In genomic region chr14:33578461-33579216, GRCh38 we compare ENCODE assay signal across 24 cellular contexts.
DNase-seq lines count a peak whose midpoint lies in the region; ATAC-seq and TF ChIP-seq lines count a peak whose summit lies in the region.
"Had no signal": no experiment of that assay in that cellular context is flagged by ENCODE, and none has a peak within 500 bp of the region (broad histone marks: within the 10 kb centered on the region; RNA-seq: fewer than 3 reads in every experiment).

No MANE protein-coding gene starts in this region.

- CTCF ChIA-PET in activated CD8-positive, alpha-beta T cell treated with anti-CD3 and anti-CD28 coated beads, Interleukin-2, amount 10 ng/mL, durations not matched to agents 7 days and 5 days (lab: Charles Lee), result no interaction called here

- H3K4me1 ChIP-seq in smooth muscle cell (ENCODE audit: low read depth), result no peaks in the 10 kb centered on the region
- H3K4me1 ChIP-seq: BE2C; BLaER1 treated with 17β-estradiol and CSF1 and Interleukin-3, amounts not matched to agents 10 nM and 100 nM had no signal

- no peaks in the 10 kb centered on the region for H3F3A ChIP-seq in smooth muscle cell (ENCODE audit: low read depth)

- TF ChIP-seq CTCF in epithelial cell of esophagus (IDR thresholded peaks at IDR 0.05; ENCODE audit: insufficient read depth, low read depth, low read length, missing control alignments) (no peak), smooth muscle cell (IDR thresholded peaks at IDR 0.05; ENCODE audit: borderline replicate concordance, insufficient read depth, poor library complexity, severe bottlenecking) (no peak)

- no peak overlapping the region for H2AFZ ChIP-seq in smooth muscle cell (ENCODE audit: low read depth)
- H2AFZ ChIP-seq: GM23338 had no signal

- H3K9me3 Mint-ChIP-seq in activated CD8-positive, alpha-beta T cell treated with anti-CD3 and anti-CD28 coated beads, Interleukin-2, amount 10 ng/mL, durations not matched to agents 7 days and 5 days (ENCODE audit: insufficient read depth), result no peaks in the 10 kb centered on the region
- H3K9me3 Mint-ChIP-seq: CD4-positive, alpha-beta T cell; GM23338; H9 had no signal

- peak; percentile 35 for DNase-seq in DMS53 (lab: John Stamatoyannopoulos, UW)
- no peak for DNase-seq in DMS53 treated with DMSO at 0.1 percent for 48 hours (lab: John Stamatoyannopoulos, UW; ENCODE audit: unreplicated experiment)
- DNase-seq in epithelial cell of esophagus (ENCODE audit: low read depth), result peak; percentile 75
- peak; percentile 15 for DNase-seq in kidney tubule cell (ENCODE audit: low spot score)
- DNase-seq in activated CD8-positive, alpha-beta T cell treated with anti-CD3 and anti-CD28 coated beads, Interleukin-2, amount 10 ng/mL, durations not matched to agents 7 days and 5 days, result no peak
- DNase-seq in smooth muscle cell (lab: John Stamatoyannopoulos, UW; ENCODE audit: unreplicated experiment), result no peak
- no peak for DNase-seq in activated naive CD4-positive, alpha-beta T cell treated with anti-CD3 and anti-CD28 coated beads, Interleukin-2, amount 50 U/mL, for 16 hours
- DNase-seq in SK-N-DZ (ENCODE audit: low spot score), result no peak
- DNase-seq: ACHN; AML-193; BE2C; Calu3; CD4-positive, alpha-beta T cell; COR-L47; DMS79; EL; GDM1; H9 had no signal

- no peak overlapping the region for H3K27ac Mint-ChIP-seq in activated CD8-positive, alpha-beta T cell treated with anti-CD3 and anti-CD28 coated beads, Interleukin-2, amount 10 ng/mL, durations not matched to agents 7 days and 5 days
- H3K27ac Mint-ChIP-seq: CD14-positive monocyte; CD4-positive, alpha-beta T cell; GM23338; H9 had no signal

- POLR2A ChIA-PET in activated CD8-positive, alpha-beta T cell treated with anti-CD3 and anti-CD28 coated beads, Interleukin-2, amount 10 ng/mL, durations not matched to agents 7 days and 5 days (lab: Charles Lee), result no interaction called here

- H3K9ac ChIP-seq in smooth muscle cell (ENCODE audit: low read depth), result no peak overlapping the region
- H3K9ac ChIP-seq: BLaER1 treated with 17β-estradiol and CSF1 and Interleukin-3, amounts not matched to agents 10 nM and 100 nM had no signal

- no peaks in the 10 kb centered on the region for H3K9me3 ChIP-seq in smooth muscle cell (replicated peaks; ENCODE audit: low read depth)
- H3K9me3 ChIP-seq: BE2C; BLaER1 treated with 17β-estradiol and CSF1 and Interleukin-3, amounts not matched to agents 10 nM and 100 nM had no signal

- H4K20me1 ChIP-seq in smooth muscle cell (ENCODE audit: low read depth), result no peaks in the 10 kb centered on the region
- H4K20me1 ChIP-seq: BLaER1 treated with 17β-estradiol and CSF1 and Interleukin-3, amounts not matched to agents 10 nM and 100 nM had no signal

- H3K27ac ChIP-seq in smooth muscle cell (ENCODE audit: low read depth), result no peak overlapping the region
- H3K27ac ChIP-seq: 22Rv1; BLaER1 treated with 17β-estradiol and CSF1 and Interleukin-3, amounts not matched to agents 10 nM and 100 nM had no signal

- no peak for ATAC-seq in activated CD8-positive, alpha-beta T cell treated with anti-CD3 and anti-CD28 coated beads, Interleukin-2, amount 10 ng/mL, durations not matched to agents 7 days and 5 days
- ATAC-seq: GM12878, GM23338, HCT116 had no signal

- no peak overlapping the region for H3K4me2 ChIP-seq in smooth muscle cell
- H3K4me2 ChIP-seq: BLaER1 treated with 17β-estradiol and CSF1 and Interleukin-3, amounts not matched to agents 10 nM and 100 nM; GM23338 had no signal

- H3K36me3 Mint-ChIP-seq in activated CD8-positive, alpha-beta T cell treated with anti-CD3 and anti-CD28 coated beads, Interleukin-2, amount 10 ng/mL, durations not matched to agents 7 days and 5 days (ENCODE audit: low read depth), result no peaks in the 10 kb centered on the region
- H3K36me3 Mint-ChIP-seq: CD14-positive monocyte had no signal

- WGBS in smooth muscle cell (ENCODE audit: low lambda C conversion rate), result 85% methylated on average over 3 of the region's 3 CpGs

- H3K4me1 Mint-ChIP-seq in activated CD8-positive, alpha-beta T cell treated with anti-CD3 and anti-CD28 coated beads, Interleukin-2, amount 10 ng/mL, durations not matched to agents 7 days and 5 days (ENCODE audit: low read depth), result no peaks in the 10 kb centered on the region
- H3K4me1 Mint-ChIP-seq: CD14-positive monocyte, GM23338, H9 had no signal

- no peaks in the 10 kb centered on the region for H3K27me3 ChIP-seq in smooth muscle cell (ENCODE audit: low read depth)
- H3K27me3 ChIP-seq: BE2C; BLaER1 treated with 17β-estradiol and CSF1 and Interleukin-3, amounts not matched to agents 10 nM and 100 nM had no signal

- H3K4me3 Mint-ChIP-seq in activated CD8-positive, alpha-beta T cell treated with anti-CD3 and anti-CD28 coated beads, Interleukin-2, amount 10 ng/mL, durations not matched to agents 7 days and 5 days, result no peak overlapping the region
- H3K4me3 Mint-ChIP-seq: CD14-positive monocyte; CD4-positive, alpha-beta T cell; GM23338; H9 had no signal

- no peak overlapping the region for H3K4me3 ChIP-seq in epithelial cell of esophagus (ENCODE audit: low read length)
- H3K4me3 ChIP-seq in smooth muscle cell, result no peak overlapping the region
- H3K4me3 ChIP-seq: BLaER1 treated with 17β-estradiol and CSF1 and Interleukin-3, amounts not matched to agents 10 nM and 100 nM; GM12878; GM23338 had no signal

- no peaks in the 10 kb centered on the region for H3K27me3 Mint-ChIP-seq in activated CD8-positive, alpha-beta T cell treated with anti-CD3 and anti-CD28 coated beads, Interleukin-2, amount 10 ng/mL, durations not matched to agents 7 days and 5 days (ENCODE audit: low read depth)
- H3K27me3 Mint-ChIP-seq: CD4-positive, alpha-beta T cell had no signal

- H3K79me2 ChIP-seq in smooth muscle cell (ENCODE audit: low read depth), result no peaks in the 10 kb centered on the region

- H3K36me3 ChIP-seq in smooth muscle cell (ENCODE audit: low read depth), result no peaks in the 10 kb centered on the region
- H3K36me3 ChIP-seq: BE2C; BLaER1 treated with 17β-estradiol and CSF1 and Interleukin-3, amounts not matched to agents 10 nM and 100 nM had no signal

Comparison
In these comparisons a context has a peak if more than half of its experiments do, and no peak if none do; other contexts are left out.
1. DNase-seq: peak in DMS53 (single experiment), epithelial cell of esophagus (single experiment) and kidney tubule cell (single experiment); none in DMS53 treated with DMSO at 0.1 percent for 48 hours (single experiment), activated CD8-positive, alpha-beta T cell treated with anti-CD3 and anti-CD28 coated beads, Interleukin-2, amount 10 ng/mL, durations not matched to agents 7 days and 5 days (single experiment), smooth muscle cell (single experiment), activated naive CD4-positive, alpha-beta T cell treated with anti-CD3 and anti-CD28 coated beads, Interleukin-2, amount 50 U/mL, for 16 hours (single experiment) and SK-N-DZ (single experiment).